ENCODE assay signal across 19 cellular contexts in genomic region chr2:84716564-84716963, GRCh38.
"Had no signal": no experiment of that assay in that cellular context is flagged by ENCODE, and none has a peak within 500 bp of the region (broad histone marks: within the 10 kb centered on the region; RNA-seq: fewer than 3 reads in every experiment).

No MANE protein-coding gene starts in this region.

- H3K36me3 Mint-ChIP-seq: memory B cell; natural killer cell treated with Interleukin-12 subunit alpha and Interleukin-12 subunit beta and Interleukin-15 and Interleukin-18, amount 100 ng/mL, for 72 hours; stimulated activated memory B cell treated with anti-CD40 and anti-IgM and Interleukin-4, amounts not matched to agents 10 μg/mL and 1 μg/mL and 100 μg/mL, for 72 hours; type B pancreatic cell had no signal

- H3K4me1 ChIP-seq: gastrocnemius medialis, parathyroid adenoma, sigmoid colon, testis had no signal

- H3K27me3 ChIP-seq: brain microvascular endothelial cell, gastrocnemius medialis, sigmoid colon, testis had no signal

- DNase-seq: activated CD8-positive, alpha-beta memory T cell treated with anti-CD3 and anti-CD28 coated beads for 24 hours; activated CD8-positive, alpha-beta memory T cell treated with anti-CD3 and anti-CD28 coated beads, Interleukin-2, amount 50 U/mL, for 48 hours; anterior cingulate cortex; brain microvascular endothelial cell; cerebellar nuclear complex; cortex of kidney; gastrocnemius medialis; head of caudate nucleus; kidney; sigmoid colon; stimulated activated CD4-positive, alpha-beta T cell treated with anti-CD3 and anti-CD28 coated beads, Interleukin-4, amount 100 ng/mL, for 4 hours; SW 1271; testis had no signal

- H3K27ac ChIP-seq: brain microvascular endothelial cell, gastrocnemius medialis, parathyroid adenoma, sigmoid colon, testis had no signal

- H3K9me3 Mint-ChIP-seq: memory B cell; natural killer cell treated with Interleukin-12 subunit alpha and Interleukin-12 subunit beta and Interleukin-15 and Interleukin-18, amount 100 ng/mL, for 72 hours; stimulated activated memory B cell treated with anti-CD40 and anti-IgM and Interleukin-4, amounts not matched to agents 10 μg/mL and 1 μg/mL and 100 μg/mL, for 72 hours; type B pancreatic cell had no signal

- H3K9me3 ChIP-seq: gastrocnemius medialis, sigmoid colon, testis had no signal

- H3K27me3 Mint-ChIP-seq: memory B cell; natural killer cell treated with Interleukin-12 subunit alpha and Interleukin-12 subunit beta and Interleukin-15 and Interleukin-18, amount 100 ng/mL, for 72 hours; type B pancreatic cell had no signal

- H3K79me2 ChIP-seq: parathyroid adenoma had no signal

- ATAC-seq: activated CD4-positive, CD25-positive, alpha-beta regulatory T cell treated with anti-CD3 and anti-CD28 coated beads, Interleukin-2, amount 50 U/mL, for 24 hours; gastrocnemius medialis; natural killer cell treated with Interleukin-12 subunit alpha and Interleukin-12 subunit beta and Interleukin-15 and Interleukin-18, amount 100 ng/mL, for 72 hours; stimulated activated memory B cell treated with anti-CD40 and anti-IgM and Interleukin-4, amounts not matched to agents 10 μg/mL and 1 μg/mL and 100 μg/mL, for 72 hours had no signal

- H3K4me3 ChIP-seq: gastrocnemius medialis, sigmoid colon, testis had no signal

- H3K4me1 Mint-ChIP-seq: memory B cell; stimulated activated memory B cell treated with anti-CD40 and anti-IgM and Interleukin-4, amounts not matched to agents 10 μg/mL and 1 μg/mL and 100 μg/mL, for 72 hours had no signal

- H3K9ac ChIP-seq: parathyroid adenoma had no signal

- H3K36me3 ChIP-seq: brain microvascular endothelial cell, gastrocnemius medialis, sigmoid colon had no signal

- H3K4me3 Mint-ChIP-seq: memory B cell; natural killer cell treated with Interleukin-12 subunit alpha and Interleukin-12 subunit beta and Interleukin-15 and Interleukin-18, amount 100 ng/mL, for 72 hours; stimulated activated memory B cell treated with anti-CD40 and anti-IgM and Interleukin-4, amounts not matched to agents 10 μg/mL and 1 μg/mL and 100 μg/mL, for 72 hours; type B pancreatic cell had no signal

- H3K27ac Mint-ChIP-seq: memory B cell; natural killer cell treated with Interleukin-12 subunit alpha and Interleukin-12 subunit beta and Interleukin-15 and Interleukin-18, amount 100 ng/mL, for 72 hours; stimulated activated memory B cell treated with anti-CD40 and anti-IgM and Interleukin-4, amounts not matched to agents 10 μg/mL and 1 μg/mL and 100 μg/mL, for 72 hours; type B pancreatic cell had no signal
